ENCODE assay signal across 8 cellular contexts in genomic region chr12:14417717-14418116, GRCh38. TPM values are rescaled to one million over a fixed set of nuclear protein-coding genes. Genes with fewer than 3 reads are reported as not detected.
DNase-seq lines count a peak whose midpoint lies in the region; ATAC-seq and TF ChIP-seq lines count a peak whose summit lies in the region.

No MANE protein-coding gene starts in this region.

- H3K27me3 Mint-ChIP-seq in T-helper 1 cell treated with Interleukin-12 subunit alpha and Interleukin-12 subunit beta and Interleukin-4 antibody, amounts not matched to agents 30 μg/mL and 1 μg/mL, for 36 hours (ENCODE audit: low read depth) = no peaks in the 10 kb centered on the region

- TF ChIP-seq CTCF in astrocyte of the spinal cord (IDR thresholded peaks at IDR 0.05; ENCODE audit: low read depth, low read length) = no peak

- ATAC-seq in sciatic nerve = peak; percentile 80
- no peak for ATAC-seq in GM21576 (IDR thresholded peaks at IDR 0.05; ENCODE audit: unreplicated experiment)
- ATAC-seq in HG02970 (IDR thresholded peaks at IDR 0.05; ENCODE audit: low FRiP score, unreplicated experiment) = no peak

- peaks cover 30% of the 10 kb centered on the region for H3K36me3 Mint-ChIP-seq in T-helper 1 cell treated with Interleukin-12 subunit alpha and Interleukin-12 subunit beta and Interleukin-4 antibody, amounts not matched to agents 30 μg/mL and 1 μg/mL, for 36 hours (ENCODE audit: low read depth)

- peak overlapping the region; percentile 92 for H3K27ac Mint-ChIP-seq in T-helper 1 cell treated with Interleukin-12 subunit alpha and Interleukin-12 subunit beta and Interleukin-4 antibody, amounts not matched to agents 30 μg/mL and 1 μg/mL, for 36 hours

- in situ Hi-C loops in astrocyte of the spinal cord (cut with HindIII; ENCODE audit: low sequenced_read_pairs) = no loop called here

- intact Hi-C loops in sciatic nerve (cut with DNase I) = no loop called here

- H3K4me3 ChIP-seq in astrocyte of the spinal cord (ENCODE audit: low read depth, low read length) = no peak overlapping the region

- peak overlapping the region; percentile 83 for H3K4me3 Mint-ChIP-seq in T-helper 1 cell treated with Interleukin-12 subunit alpha and Interleukin-12 subunit beta and Interleukin-4 antibody, amounts not matched to agents 30 μg/mL and 1 μg/mL, for 36 hours

- H3K4me1 Mint-ChIP-seq in T-helper 1 cell treated with Interleukin-12 subunit alpha and Interleukin-12 subunit beta and Interleukin-4 antibody, amounts not matched to agents 30 μg/mL and 1 μg/mL, for 36 hours (ENCODE audit: low read depth) = peaks cover 38% of the 10 kb centered on the region

- DNase-seq in activated CD8-positive, alpha-beta memory T cell treated with anti-CD3 and anti-CD28 coated beads for 1 hour (ENCODE audit: extremely low read depth in 1 of 2, low read depth in 1 of 2) = peak; percentile 19 to 45
- no peak for DNase-seq in activated CD8-positive, alpha-beta memory T cell treated with anti-CD3 and anti-CD28 coated beads, Interleukin-2, amount 50 U/mL, for 48 hours
- DNase-seq in astrocyte of the spinal cord (ENCODE audit: low read depth, low spot score) = peak; percentile 94
- DNase-seq in hippocampal formation (lab: John Stamatoyannopoulos, UW) = peak; percentile 45 to 75
- peak; percentile 64 for DNase-seq in sciatic nerve (ENCODE audit: low spot score)

- peaks cover 24% of the 10 kb centered on the region for H3K9me3 Mint-ChIP-seq in T-helper 1 cell treated with Interleukin-12 subunit alpha and Interleukin-12 subunit beta and Interleukin-4 antibody, amounts not matched to agents 30 μg/mL and 1 μg/mL, for 36 hours

RNA-seq across cellular contexts. Expression of gene ATF7IP, which starts 52.2 kb away (rescaled TPM):
- 91.8 TPM for total RNA-seq in sciatic nerve
